In genomic region chr18:22112215-22112614, GRCh38 we compare ENCODE assay signal across 21 cellular contexts. TPM values are rescaled to one million over a fixed set of nuclear protein-coding genes. Genes with fewer than 3 reads are reported as not detected.
A peak's percentile ranks its signal among the peaks of the same experiment; 100 is the strongest.
DNase-seq lines count a peak whose midpoint lies in the region; ATAC-seq, FAIRE-seq and TF ChIP-seq lines count a peak whose summit lies in the region.
"Had no signal": no experiment of that assay in that cellular context is flagged by ENCODE, and none has a peak within 500 bp of the region (broad histone marks: within the 10 kb centered on the region; RNA-seq: fewer than 3 reads in every experiment).

No MANE protein-coding gene starts in this region.

- no peaks in the 10 kb centered on the region for H3K79me2 ChIP-seq in HepG2 (ENCODE audit: insufficient read depth, low read length)

- H3K4me1 ChIP-seq in HepG2 (ENCODE audit: insufficient read depth, low read length) = peaks cover 44% of the 10 kb centered on the region
- peaks cover 0 to 34% (median 12%) of the 10 kb centered on the region in 4 donors for H3K4me1 ChIP-seq in right lobe of liver
- H3K4me1 ChIP-seq: HAP-1 had no signal

- DNase-seq in HepG2 (ENCODE audit: low spot score) (no peak), right lobe of liver (no peak), NCI-H526 treated with DMSO at 0.1 percent for 48 hours (lab: John Stamatoyannopoulos, UW) (peak; percentile 3), islet precursor cell (peak; percentile 11), HK-2 (ENCODE audit: unreplicated experiment) (no peak)
- DNase-seq in stimulated activated CD4-positive, alpha-beta T cell treated with anti-CD3 and anti-CD28 coated beads, Interleukin-15, amount 100 ng/mL, for 24 hours = no peak
- DNase-seq: 8988T; C1 segment of cervical spinal cord; Calu3; CD4-positive, alpha-beta memory T cell; COR-L47; DMS53; DMS79 treated with DMSO at 0.1 percent for 48 hours; GF-D8; GOT3; HFFc6 had no signal

- H3K4me3 ChIP-seq in HepG2 (replicated peaks in 1 of 3; ENCODE audit: insufficient read depth in 1 of 3, low read depth in 2 of 3, low read length in 3 of 3) = no peak overlapping the region
- no peak overlapping the region for H3K4me3 ChIP-seq in right lobe of liver
- H3K4me3 ChIP-seq: HAP-1 had no signal

- no peak overlapping the region for H2AFZ ChIP-seq in HepG2 (ENCODE audit: low read length)

- no peak overlapping the region for H3K4me2 ChIP-seq in HepG2 (ENCODE audit: low read depth, low read length)

- POLR2A ChIA-PET in HepG2 (lab: Yijun Ruan, JAX) = no interaction called here

- H3K27me3 ChIP-seq in HepG2 (ENCODE audit: control insufficient read depth in 1 of 2, insufficient read depth in 2 of 2, low read length in 2 of 2) (peaks cover 0 to 5% of the 10 kb centered on the region in 2 experiments; a peak in 1 of 5 replicates), right lobe of liver (no peaks in the 10 kb centered on the region)

- BruUV-seq in HepG2 (replicated peaks; lab: Mats Ljungman, UMichigan) = no TSS peak

- TF ChIP-seq POLR2A in HepG2 (IDR thresholded peaks at IDR 0.05; ENCODE audit: insufficient read depth in 1 of 2, low read depth in 2 of 2, low read length in 2 of 2) (no peak), right lobe of liver (IDR thresholded peaks at IDR 0.05) (no peak)

- no peaks in the 10 kb centered on the region for H3K9me3 ChIP-seq in HepG2 (ENCODE audit: low read length)
- no peaks in the 10 kb centered on the region for H3K9me3 ChIP-seq in right lobe of liver
- H3K9me3 ChIP-seq: HAP-1 had no signal

- no peak for FAIRE-seq in HepG2 (lab: Jason Lieb, UNC)
- FAIRE-seq: GM12891, GM18507, H54 had no signal

- no peak overlapping the region for H3K9ac ChIP-seq in HepG2 (ENCODE audit: insufficient read depth, low read depth, low read length)

- in situ Hi-C loops in HepG2 (cut with HindIII; ENCODE audit: extremely low pct_ligation_motif_present, low pct_unique_long_range_greater_than_20kb) = no loop called here

- TF ChIP-seq EP300 in HepG2 (IDR thresholded peaks at IDR 0.05; ENCODE audit: low read depth in 2 of 2, low read length in 2 of 2) (no peak), HepG2 (CRISPR knock-in tag; IDR thresholded peaks at IDR 0.05; ENCODE audit: borderline replicate concordance) (no peak)

- no peak for TF ChIP-seq RAD21 in HepG2 (CRISPR knock-in tag; IDR thresholded peaks at IDR 0.05)

- H3K27ac ChIP-seq in HepG2 (ENCODE audit: extremely low read length, insufficient read depth, low read length) = no peak overlapping the region
- H3K27ac ChIP-seq in right lobe of liver = no peak overlapping the region

- intact Hi-C loops in HepG2 (cut with micrococcal nuclease; ENCODE audit: unreplicated experiment) = loop anchor here (10.0 kb wide), 2 partner anchors 113 to 197 kb away; no protein-coding TSS in a partner anchor
- intact Hi-C loops in right lobe of liver (cut with DNase I) = no loop called here

- no peak for TF ChIP-seq CTCF in HepG2 (CRISPR knock-in tag; IDR thresholded peaks at IDR 0.05)
- no peak for TF ChIP-seq CTCF in right lobe of liver (IDR thresholded peaks at IDR 0.05)

- ATAC-seq in HepG2 (no peak), right lobe of liver (no peak), HG03108 (IDR thresholded peaks at IDR 0.05; ENCODE audit: unreplicated experiment) (no peak)

- WGBS in HepG2 (ENCODE audit: low lambda C conversion rate) = 47% methylated on average over 5 of the region's 5 CpGs
- 73% methylated on average over 2 of the region's 5 CpGs for WGBS in right lobe of liver (ENCODE audit: insufficient coverage, low coverage, low lambda C conversion rate, missing lambda C conversion rate)

- H4K20me1 ChIP-seq in HepG2 (ENCODE audit: insufficient read depth, low read length) = no peaks in the 10 kb centered on the region

- CTCF ChIA-PET in HepG2 (lab: Yijun Ruan, JAX; ENCODE audit: low intra/inter-chr PET ratio, low total read pairs) = no interaction called here

- H3K36me3 ChIP-seq in HepG2 (replicated peaks in 1 of 2; ENCODE audit: control insufficient read depth in 1 of 2, insufficient read depth in 2 of 2, low read length in 2 of 2) (no peaks in the 10 kb centered on the region), right lobe of liver (no peaks in the 10 kb centered on the region)
- H3K36me3 ChIP-seq: HAP-1 had no signal

TF ChIP-seq in HepG2, 621 proteins besides CTCF, POLR2A, EP300 and RAD21:
- no peak for TF ChIP-seq ZFP36 (IDR thresholded peaks at IDR 0.05; ENCODE audit: borderline replicate concordance, low read depth, low read length, partially characterized antibody)
- no peak for TF ChIP-seq ZNF672 (CRISPR knock-in tag; IDR thresholded peaks at IDR 0.05)
- no peak for TF ChIP-seq FOXP4 (CRISPR knock-in tag; IDR thresholded peaks at IDR 0.05)
- peak; percentile 60 for TF ChIP-seq MAFF (IDR thresholded peaks at IDR 0.05; ENCODE audit: low read depth, low read length)
- peak in 1 of 2 experiments; percentile 79; a peak in 3 of 4 replicates for TF ChIP-seq MAFK (conservative IDR thresholded peaks at IDR 0.05 in 1 of 2, IDR thresholded peaks at IDR 0.05 in 1 of 2; ENCODE audit: low read length in 2 of 2)

RNA-seq across cellular contexts. Expression of gene GATA6, which starts 57.2 kb away (rescaled TPM):
- total RNA-seq in HepG2 (2016; rRNA removed; fragmentation: Illumina TruSeq; extraction: Trizol) (2.9 and 3.2 TPM in 2 replicates), right lobe of liver (10 to 100 TPM in 3 of 6 experiments, 1 to 10 TPM in 3; 8.0 to 14.0 (median 9.5) TPM)
- total RNA-seq in HepG2 (2016; cell fraction: cytosol; rRNA removed; fragmentation: Illumina TruSeq; extraction: Trizol; ENCODE audit: low read depth) = 0.53 and 0.71 TPM in 2 replicates
- 2.5 and 3.4 TPM in 2 replicates for total RNA-seq in HepG2 (2016; cell fraction: insoluble cytoplasmic fraction; rRNA removed; fragmentation: Illumina TruSeq; extraction: Trizol)
- 2.1 and 2.4 TPM in 2 replicates for total RNA-seq in HepG2 (2016; cell fraction: membrane; rRNA removed; fragmentation: Illumina TruSeq; extraction: Trizol)
- total RNA-seq in HepG2 (2016; cell fraction: nucleus; rRNA removed; fragmentation: Illumina TruSeq; extraction: Trizol) = 2.9 and 3.3 TPM in 2 replicates
- 0.84 and 0.95 TPM in 2 replicates for polyA plus RNA-seq in HepG2 (2011; rRNA removed)
- polyA plus RNA-seq in HepG2 (2011; cell fraction: cytosol; rRNA removed) = 0.38 and 0.39 TPM in 2 replicates
- polyA plus RNA-seq in HepG2 (2011; cell fraction: nucleus; rRNA removed) = 1.6 and 2.6 TPM in 2 replicates
- 0.52 and 0.87 TPM in 2 replicates for polyA plus RNA-seq in HepG2 (2012)
- polyA plus RNA-seq in HepG2 (2016; cell fraction: cytosol; fragmentation: Illumina TruSeq; extraction: Trizol; ENCODE audit: low read depth) = 0.33 and 0.35 TPM in 2 replicates
- 3.6 and 4.5 TPM in 2 replicates for polyA plus RNA-seq in HepG2 (2016; cell fraction: insoluble cytoplasmic fraction; fragmentation: Illumina TruSeq; extraction: Trizol; ENCODE audit: low read depth)
- polyA plus RNA-seq in HepG2 (2016; cell fraction: membrane; fragmentation: Illumina TruSeq; extraction: Trizol; ENCODE audit: low read depth) = 0.98 and 1.2 TPM in 2 replicates
- polyA plus RNA-seq in HepG2 (2016; cell fraction: nucleus; fragmentation: Illumina TruSeq; extraction: Trizol; ENCODE audit: insufficient read depth, low read depth) = 4.1 and 6.0 TPM in 2 replicates
- polyA minus RNA-seq in HepG2 (2011; rRNA and poly(A)+ RNA removed; ENCODE audit: low replicate concordance) = 1.2 and 1.3 TPM in 2 replicates
- polyA minus RNA-seq in HepG2 (2011; cell fraction: cytosol; rRNA and poly(A)+ RNA removed) = 0.89 and 1.1 TPM in 2 replicates
- 2.0 and 3.2 TPM in 2 replicates for polyA minus RNA-seq in HepG2 (2011; cell fraction: nucleus; rRNA and poly(A)+ RNA removed)
- total RNA-seq: CD4-positive, alpha-beta memory T cell had no signal
- polyA plus RNA-seq: CD4-positive, alpha-beta memory T cell had no signal

Comparison
In these comparisons a context has a peak if more than half of its experiments do, and no peak if none do; other contexts are left out.
1. DNase-seq: peak in NCI-H526 treated with DMSO at 0.1 percent for 48 hours (single experiment) and islet precursor cell (single experiment); none in HepG2 (single experiment), right lobe of liver (0 of 3), stimulated activated CD4-positive, alpha-beta T cell treated with anti-CD3 and anti-CD28 coated beads, Interleukin-15, amount 100 ng/mL, for 24 hours (single experiment) and HK-2 (single experiment).